ENCODE assay signal across 1 cellular context in the genomic region with DNA sequence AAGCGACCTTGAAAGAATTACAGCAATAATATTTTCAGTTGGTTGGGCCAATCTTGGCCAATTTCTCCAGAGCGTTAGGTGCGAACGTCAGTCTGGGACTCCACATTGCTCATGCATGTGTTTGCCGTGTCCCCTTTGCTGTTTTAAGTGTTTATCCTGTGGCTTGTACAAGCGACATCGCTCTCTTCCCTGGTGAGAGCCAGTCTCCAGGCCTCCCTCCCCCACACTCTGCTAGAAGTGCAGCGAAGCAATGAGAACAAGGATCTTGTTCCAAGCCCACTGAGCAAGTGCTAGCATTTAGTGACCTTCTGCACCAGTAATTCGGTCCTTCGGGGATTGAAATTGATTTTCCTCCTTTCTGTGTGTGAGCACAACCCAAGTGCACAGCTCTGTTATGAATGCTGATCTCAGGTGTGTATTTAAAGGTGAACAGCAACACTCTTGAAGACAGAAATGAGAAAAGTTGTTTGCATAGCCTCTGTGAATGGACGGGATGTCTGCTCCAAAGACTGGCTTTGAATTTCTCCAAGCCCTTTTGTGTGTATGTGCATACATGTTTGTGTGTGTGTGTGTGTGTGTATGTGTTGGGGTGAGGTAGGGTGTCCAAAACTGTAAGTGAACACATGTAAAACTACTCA.
TF ChIP-seq lines count a peak whose summit lies in the region.

No MANE protein-coding gene starts in this region.

TF ChIP-seq in K562, 482 proteins besides CTCF, POLR2A, EP300 and RAD21 (continued from another document):
- TF ChIP-seq, protein P1, sequence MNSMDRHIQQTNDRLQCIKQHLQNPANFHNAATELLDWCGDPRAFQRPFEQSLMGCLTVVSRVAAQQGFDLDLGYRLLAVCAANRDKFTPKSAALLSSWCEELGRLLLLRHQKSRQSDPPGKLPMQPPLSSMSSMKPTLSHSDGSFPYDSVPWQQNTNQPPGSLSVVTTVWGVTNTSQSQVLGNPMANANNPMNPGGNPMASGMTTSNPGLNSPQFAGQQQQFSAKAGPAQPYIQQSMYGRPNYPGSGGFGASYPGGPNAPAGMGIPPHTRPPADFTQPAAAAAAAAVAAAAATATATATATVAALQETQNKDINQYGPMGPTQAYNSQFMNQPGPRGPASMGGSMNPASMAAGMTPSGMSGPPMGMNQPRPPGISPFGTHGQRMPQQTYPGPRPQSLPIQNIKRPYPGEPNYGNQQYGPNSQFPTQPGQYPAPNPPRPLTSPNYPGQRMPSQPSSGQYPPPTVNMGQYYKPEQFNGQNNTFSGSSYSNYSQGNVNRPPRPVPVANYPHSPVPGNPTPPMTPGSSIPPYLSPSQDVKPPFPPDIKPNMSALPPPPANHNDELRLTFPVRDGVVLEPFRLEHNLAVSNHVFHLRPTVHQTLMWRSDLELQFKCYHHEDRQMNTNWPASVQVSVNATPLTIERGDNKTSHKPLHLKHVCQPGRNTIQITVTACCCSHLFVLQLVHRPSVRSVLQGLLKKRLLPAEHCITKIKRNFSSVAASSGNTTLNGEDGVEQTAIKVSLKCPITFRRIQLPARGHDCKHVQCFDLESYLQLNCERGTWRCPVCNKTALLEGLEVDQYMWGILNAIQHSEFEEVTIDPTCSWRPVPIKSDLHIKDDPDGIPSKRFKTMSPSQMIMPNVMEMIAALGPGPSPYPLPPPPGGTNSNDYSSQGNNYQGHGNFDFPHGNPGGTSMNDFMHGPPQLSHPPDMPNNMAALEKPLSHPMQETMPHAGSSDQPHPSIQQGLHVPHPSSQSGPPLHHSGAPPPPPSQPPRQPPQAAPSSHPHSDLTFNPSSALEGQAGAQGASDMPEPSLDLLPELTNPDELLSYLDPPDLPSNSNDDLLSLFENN (IDR thresholded peaks at IDR 0.05; ENCODE audit: low read depth in 2 of 2, low read length in 2 of 2) = no peak
- TF ChIP-seq HSF4 (CRISPR knock-in tag; IDR thresholded peaks at IDR 0.05; ENCODE audit: borderline replicate concordance) = no peak
- TF ChIP-seq, protein P2, sequence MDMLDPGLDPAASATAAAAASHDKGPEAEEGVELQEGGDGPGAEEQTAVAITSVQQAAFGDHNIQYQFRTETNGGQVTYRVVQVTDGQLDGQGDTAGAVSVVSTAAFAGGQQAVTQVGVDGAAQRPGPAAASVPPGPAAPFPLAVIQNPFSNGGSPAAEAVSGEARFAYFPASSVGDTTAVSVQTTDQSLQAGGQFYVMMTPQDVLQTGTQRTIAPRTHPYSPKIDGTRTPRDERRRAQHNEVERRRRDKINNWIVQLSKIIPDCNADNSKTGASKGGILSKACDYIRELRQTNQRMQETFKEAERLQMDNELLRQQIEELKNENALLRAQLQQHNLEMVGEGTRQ (CRISPR knock-in tag; IDR thresholded peaks at IDR 0.05) = no peak
- TF ChIP-seq ZNF140 (CRISPR knock-in tag; IDR thresholded peaks at IDR 0.05) = no peak
- no peak for TF ChIP-seq HDAC6 (IDR thresholded peaks at IDR 0.05; ENCODE audit: low read depth, low read length)
- TF ChIP-seq FOXM1 (IDR thresholded peaks at IDR 0.05; ENCODE audit: low read depth) = no peak
- no peak for TF ChIP-seq FOXM1 (CRISPR knock-in tag; IDR thresholded peaks at IDR 0.05; ENCODE audit: low read depth)
